In genomic region chr10:132728321-132728720, GRCh38 we compare ENCODE assay signal across 31 cellular contexts. TPM values are rescaled to one million over a fixed set of nuclear protein-coding genes. Genes with fewer than 3 reads are reported as not detected.
"Had no signal": no experiment of that assay in that cellular context is flagged by ENCODE, and none has a peak within 500 bp of the region (broad histone marks: within the 10 kb centered on the region; RNA-seq: fewer than 3 reads in every experiment).

No MANE protein-coding gene starts in this region.

- H3K4me3 ChIP-seq: esophagus muscularis mucosa, gastrocnemius medialis, heart left ventricle had no signal

- H3K27me3 ChIP-seq: brain microvascular endothelial cell, esophagus muscularis mucosa, foreskin keratinocyte, gastrocnemius medialis, heart left ventricle had no signal

- H3K36me3 ChIP-seq: brain microvascular endothelial cell, gastrocnemius medialis, WERI-Rb-1 had no signal

- H3K9me3 ChIP-seq: esophagus muscularis mucosa, gastrocnemius medialis, heart left ventricle had no signal

- H3K9me3 Mint-ChIP-seq: activated B cell treated with CpG ODN at 0.5 μM for 24 hours; activated CD8-positive, alpha-beta T cell treated with anti-CD3 and anti-CD28 coated beads for 36 hours; activated T-cell treated with anti-CD3 and anti-CD28 coated beads, Interleukin-2, amount 50 U/mL, for 4 hours; activated T-helper 17 cell treated with anti-CD3 and anti-CD28 coated beads, Interleukin-2, amount 50 U/mL, for 72 hours; effector memory CD8-positive, alpha-beta T cell; T-helper 2 cell treated with Interferon-gamma antibody and Interleukin-4, amounts not matched to agents 5 μg/mL and 100 μg/mL, for 36 hours had no signal

- DNase-seq: activated B cell treated with CpG ODN at 0.5 μM for 24 hours; activated CD4-positive, alpha-beta T cell treated with anti-CD3 and anti-CD28 coated beads for 48 hours; activated CD4-positive, alpha-beta T cell treated with anti-CD3 and anti-CD28 coated beads, Interleukin-2, amount 50 U/mL, for 1 hour; activated CD4-positive, alpha-beta T cell treated with anti-CD3 and anti-CD28 coated beads, Interleukin-2, amount 50 U/mL, for 48 hours; activated CD8-positive, alpha-beta memory T cell treated with anti-CD3 and anti-CD28 coated beads for 24 hours; activated CD8-positive, alpha-beta T cell treated with anti-CD3 and anti-CD28 coated beads for 36 hours; activated effector memory CD4-positive, alpha-beta T cell treated with Interleukin-2 at 50 U/mL for 16 hours; activated gamma-delta T cell treated with Interleukin-2 at 50 U/mL for 16 hours; activated naive CD4-positive, alpha-beta T cell treated with anti-CD3 and anti-CD28 coated beads, Interleukin-2, amount 50 U/mL, for 16 hours; activated naive CD4-positive, alpha-beta T cell treated with Interleukin-2 at 50 U/mL for 16 hours; activated T-cell treated with anti-CD3 and anti-CD28 coated beads, Interleukin-2, amount 50 U/mL, for 4 hours; amniotic stem cell; anterior cingulate cortex; brain microvascular endothelial cell; caudate nucleus; cortex of kidney; dermis blood vessel endothelial cell; effector CD4-positive, alpha-beta T cell; effector memory CD8-positive, alpha-beta T cell; erythroblast; foreskin keratinocyte; gastrocnemius medialis; glutamatergic neuron; heart left ventricle; T1000; WERI-Rb-1 had no signal

- H3K27me3 Mint-ChIP-seq: activated B cell treated with CpG ODN at 0.5 μM for 24 hours; activated CD8-positive, alpha-beta T cell treated with anti-CD3 and anti-CD28 coated beads for 36 hours; activated naive CD8-positive, alpha-beta T cell; activated T-helper 17 cell treated with anti-CD3 and anti-CD28 coated beads, Interleukin-2, amount 50 U/mL, for 72 hours; effector memory CD8-positive, alpha-beta T cell had no signal

- H3K4me3 Mint-ChIP-seq: activated B cell treated with CpG ODN at 0.5 μM for 24 hours; activated CD8-positive, alpha-beta T cell treated with anti-CD3 and anti-CD28 coated beads for 36 hours; activated naive CD8-positive, alpha-beta T cell; activated T-cell treated with anti-CD3 and anti-CD28 coated beads, Interleukin-2, amount 50 U/mL, for 4 hours; activated T-helper 17 cell treated with anti-CD3 and anti-CD28 coated beads, Interleukin-2, amount 50 U/mL, for 72 hours; effector memory CD8-positive, alpha-beta T cell; T-helper 2 cell treated with Interferon-gamma antibody and Interleukin-4, amounts not matched to agents 5 μg/mL and 100 μg/mL, for 36 hours had no signal

- H3K27ac Mint-ChIP-seq: activated B cell treated with CpG ODN at 0.5 μM for 24 hours; activated CD8-positive, alpha-beta T cell treated with anti-CD3 and anti-CD28 coated beads for 36 hours; activated naive CD8-positive, alpha-beta T cell; activated T-helper 17 cell treated with anti-CD3 and anti-CD28 coated beads, Interleukin-2, amount 50 U/mL, for 72 hours; effector memory CD8-positive, alpha-beta T cell; T-helper 2 cell treated with Interferon-gamma antibody and Interleukin-4, amounts not matched to agents 5 μg/mL and 100 μg/mL, for 36 hours had no signal

- H3K27ac ChIP-seq: brain microvascular endothelial cell, esophagus muscularis mucosa, foreskin keratinocyte, gastrocnemius medialis, heart left ventricle, WERI-Rb-1 had no signal

- ATAC-seq: activated CD4-positive, CD25-positive, alpha-beta regulatory T cell treated with anti-CD3 and anti-CD28 coated beads, Interleukin-2, amount 50 U/mL, for 24 hours; activated CD8-positive, alpha-beta T cell treated with anti-CD3 and anti-CD28 coated beads for 36 hours; activated T-cell treated with anti-CD3 and anti-CD28 coated beads, Interleukin-2, amount 50 U/mL, for 4 hours; activated T-helper 17 cell treated with anti-CD3 and anti-CD28 coated beads, Interleukin-2, amount 50 U/mL, for 72 hours; effector memory CD8-positive, alpha-beta T cell; foreskin keratinocyte; gastrocnemius medialis; heart left ventricle had no signal

- H3K4me1 Mint-ChIP-seq: activated B cell treated with CpG ODN at 0.5 μM for 24 hours; activated T-helper 17 cell treated with anti-CD3 and anti-CD28 coated beads, Interleukin-2, amount 50 U/mL, for 72 hours had no signal

- H3K4me1 ChIP-seq: foreskin keratinocyte, gastrocnemius medialis, heart left ventricle had no signal

RNA-seq across cellular contexts. Expression of gene NKX6-2, which starts 57.6 kb away (rescaled TPM):
- polyA plus RNA-seq: foreskin keratinocyte had no signal
